ENCODE assay signal across 15 cellular contexts in the genomic region with DNA sequence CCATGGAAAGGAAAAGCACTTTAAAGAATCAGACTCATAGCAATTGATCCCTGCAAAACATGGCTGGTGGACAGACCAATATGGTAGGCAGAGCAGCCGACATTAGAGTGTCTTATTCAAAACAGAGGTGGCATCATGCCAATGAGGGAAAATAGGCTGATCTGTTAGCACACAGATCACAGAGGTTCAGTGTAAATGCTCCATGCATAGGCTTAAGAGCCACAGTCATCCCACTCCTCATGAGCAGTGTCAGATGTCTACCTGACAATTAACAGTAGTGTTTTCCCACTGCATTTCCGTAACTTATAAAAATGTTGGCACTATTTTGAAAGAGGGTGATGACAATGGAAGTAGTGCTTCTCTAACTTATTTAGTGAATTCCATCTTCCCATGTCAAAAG.
DNase-seq lines count a peak whose midpoint lies in the region; ATAC-seq and TF ChIP-seq lines count a peak whose summit lies in the region.
"Had no signal": no experiment of that assay in that cellular context is flagged by ENCODE, and none has a peak within 500 bp of the region (broad histone marks: within the 10 kb centered on the region; RNA-seq: fewer than 3 reads in every experiment).

No MANE protein-coding gene starts in this region.

- peaks cover 53% of the 10 kb centered on the region for H3K36me3 Mint-ChIP-seq in WTC11

- peak overlapping the region; percentile 46 for H3K27ac Mint-ChIP-seq in WTC11
- H3K27ac Mint-ChIP-seq: CD4-positive, CD25-positive, alpha-beta regulatory T cell; HFFc6 had no signal

- no peaks in the 10 kb centered on the region for H3K27me3 ChIP-seq in Karpas-422 (ENCODE audit: low read length)
- H3K27me3 ChIP-seq: BLaER1 treated with 17β-estradiol and CSF1 and Interleukin-3, amounts not matched to agents 10 nM and 100 nM had no signal

- no peaks in the 10 kb centered on the region for H3K9me2 ChIP-seq in Karpas-422 (replicated peaks; ENCODE audit: insufficient read depth, low read length)

- H3K4me3 Mint-ChIP-seq in WTC11: no peak overlapping the region
- H3K4me3 Mint-ChIP-seq: CD4-positive, CD25-positive, alpha-beta regulatory T cell; HFFc6 had no signal

- POLR2A ChIA-PET in WTC11 (lab: Charles Lee): no interaction called here

- DNase-seq in NCI-H345 (lab: John Stamatoyannopoulos, UW) (peak; percentile 16), NCI-H345 treated with DMSO at 0.1 percent for 48 hours (lab: John Stamatoyannopoulos, UW; ENCODE audit: unreplicated experiment) (no peak), COLO829 (ENCODE audit: low spot score) (peak; percentile 59), Karpas-422 (peak; percentile 15), WTC11 (ENCODE audit: low spot score) (no peak)
- DNase-seq in activated effector memory CD4-positive, alpha-beta T cell treated with Interleukin-2 at 50 U/mL for 16 hours: no peak
- DNase-seq: ACHN; CD4-positive, CD25-positive, alpha-beta regulatory T cell; DMS79; HCEC 1CT; HFFc6 had no signal

- CTCF ChIA-PET in WTC11 (lab: Charles Lee): no interaction called here

- no peaks in the 10 kb centered on the region for H3K79me2 ChIP-seq in Karpas-422 (ENCODE audit: low read length)

- H2AFZ ChIP-seq in Karpas-422 (ENCODE audit: low read length): no peak overlapping the region

- H3K4me1 ChIP-seq in Karpas-422 (ENCODE audit: low read length): no peaks in the 10 kb centered on the region
- H3K4me1 ChIP-seq: BLaER1 treated with 17β-estradiol and CSF1 and Interleukin-3, amounts not matched to agents 10 nM and 100 nM had no signal

- H3K4me2 ChIP-seq in Karpas-422 (ENCODE audit: low read depth, low read length, poor library complexity, severe bottlenecking): no peak overlapping the region
- H3K4me2 ChIP-seq: BLaER1 treated with 17β-estradiol and CSF1 and Interleukin-3, amounts not matched to agents 10 nM and 100 nM had no signal

- no peak overlapping the region for H3K4me3 ChIP-seq in Karpas-422 (ENCODE audit: low read length)
- H3K4me3 ChIP-seq: BLaER1 treated with 17β-estradiol and CSF1 and Interleukin-3, amounts not matched to agents 10 nM and 100 nM; K562 had no signal

- peaks cover 15% of the 10 kb centered on the region for H3K9me3 Mint-ChIP-seq in WTC11
- H3K9me3 Mint-ChIP-seq: HFFc6 had no signal

- no peaks in the 10 kb centered on the region for H3K27me3 Mint-ChIP-seq in WTC11 (ENCODE audit: low read depth)
- H3K27me3 Mint-ChIP-seq: CD4-positive, CD25-positive, alpha-beta regulatory T cell had no signal

- no peaks in the 10 kb centered on the region for H3K36me3 ChIP-seq in Karpas-422 (ENCODE audit: insufficient read depth, low read length)

- no peak overlapping the region for H3K9ac ChIP-seq in Karpas-422 (ENCODE audit: low read length)
- H3K9ac ChIP-seq: BLaER1 treated with 17β-estradiol and CSF1 and Interleukin-3, amounts not matched to agents 10 nM and 100 nM had no signal

- H4K20me1 ChIP-seq in Karpas-422 (ENCODE audit: insufficient read depth, low read depth, low read length): no peaks in the 10 kb centered on the region
- H4K20me1 ChIP-seq: BLaER1 treated with 17β-estradiol and CSF1 and Interleukin-3, amounts not matched to agents 10 nM and 100 nM had no signal

- H3K27ac ChIP-seq in Karpas-422 (ENCODE audit: low read length): no peak overlapping the region
- H3K27ac ChIP-seq: BLaER1 treated with 17β-estradiol and CSF1 and Interleukin-3, amounts not matched to agents 10 nM and 100 nM; HL-60 had no signal

- H3K9me3 ChIP-seq in Karpas-422 (ENCODE audit: low read length): no peaks in the 10 kb centered on the region

- ATAC-seq in WTC11 (no peak), HG02763 (IDR thresholded peaks at IDR 0.05; ENCODE audit: unreplicated experiment) (no peak)
- ATAC-seq: K562 had no signal

- peaks cover 35% of the 10 kb centered on the region for H3K4me1 Mint-ChIP-seq in WTC11

- TF ChIP-seq CTCF in WTC11 (IDR thresholded peaks at IDR 0.05): no peak

TF ChIP-seq in WTC11, 78 proteins besides CTCF, POLR2A, EP300 and RAD21:
- TF ChIP-seq, protein P1, sequence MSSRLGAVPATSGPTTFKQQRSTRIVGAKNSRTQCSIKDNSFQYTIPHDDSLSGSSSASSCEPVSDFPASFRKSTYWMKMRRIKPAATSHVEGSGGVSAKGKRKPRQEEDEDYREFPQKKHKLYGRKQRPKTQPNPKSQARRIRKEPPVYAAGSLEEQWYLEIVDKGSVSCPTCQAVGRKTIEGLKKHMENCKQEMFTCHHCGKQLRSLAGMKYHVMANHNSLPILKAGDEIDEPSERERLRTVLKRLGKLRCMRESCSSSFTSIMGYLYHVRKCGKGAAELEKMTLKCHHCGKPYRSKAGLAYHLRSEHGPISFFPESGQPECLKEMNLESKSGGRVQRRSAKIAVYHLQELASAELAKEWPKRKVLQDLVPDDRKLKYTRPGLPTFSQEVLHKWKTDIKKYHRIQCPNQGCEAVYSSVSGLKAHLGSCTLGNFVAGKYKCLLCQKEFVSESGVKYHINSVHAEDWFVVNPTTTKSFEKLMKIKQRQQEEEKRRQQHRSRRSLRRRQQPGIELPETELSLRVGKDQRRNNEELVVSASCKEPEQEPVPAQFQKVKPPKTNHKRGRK (CRISPR knock-in tag; IDR thresholded peaks at IDR 0.05; ENCODE audit: borderline replicate concordance): no peak
- no peak for TF ChIP-seq JAZF1 (CRISPR knock-in tag; IDR thresholded peaks at IDR 0.05)
- TF ChIP-seq, protein P2, sequence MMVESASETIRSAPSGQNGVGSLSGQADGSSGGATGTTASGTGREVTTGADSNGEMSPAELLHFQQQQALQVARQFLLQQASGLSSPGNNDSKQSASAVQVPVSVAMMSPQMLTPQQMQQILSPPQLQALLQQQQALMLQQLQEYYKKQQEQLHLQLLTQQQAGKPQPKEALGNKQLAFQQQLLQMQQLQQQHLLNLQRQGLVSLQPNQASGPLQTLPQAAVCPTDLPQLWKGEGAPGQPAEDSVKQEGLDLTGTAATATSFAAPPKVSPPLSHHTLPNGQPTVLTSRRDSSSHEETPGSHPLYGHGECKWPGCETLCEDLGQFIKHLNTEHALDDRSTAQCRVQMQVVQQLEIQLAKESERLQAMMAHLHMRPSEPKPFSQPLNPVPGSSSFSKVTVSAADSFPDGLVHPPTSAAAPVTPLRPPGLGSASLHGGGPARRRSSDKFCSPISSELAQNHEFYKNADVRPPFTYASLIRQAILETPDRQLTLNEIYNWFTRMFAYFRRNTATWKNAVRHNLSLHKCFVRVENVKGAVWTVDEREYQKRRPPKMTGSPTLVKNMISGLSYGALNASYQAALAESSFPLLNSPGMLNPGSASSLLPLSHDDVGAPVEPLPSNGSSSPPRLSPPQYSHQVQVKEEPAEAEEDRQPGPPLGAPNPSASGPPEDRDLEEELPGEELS (CRISPR knock-in tag; IDR thresholded peaks at IDR 0.05): no peak
- TF ChIP-seq, protein P3, sequence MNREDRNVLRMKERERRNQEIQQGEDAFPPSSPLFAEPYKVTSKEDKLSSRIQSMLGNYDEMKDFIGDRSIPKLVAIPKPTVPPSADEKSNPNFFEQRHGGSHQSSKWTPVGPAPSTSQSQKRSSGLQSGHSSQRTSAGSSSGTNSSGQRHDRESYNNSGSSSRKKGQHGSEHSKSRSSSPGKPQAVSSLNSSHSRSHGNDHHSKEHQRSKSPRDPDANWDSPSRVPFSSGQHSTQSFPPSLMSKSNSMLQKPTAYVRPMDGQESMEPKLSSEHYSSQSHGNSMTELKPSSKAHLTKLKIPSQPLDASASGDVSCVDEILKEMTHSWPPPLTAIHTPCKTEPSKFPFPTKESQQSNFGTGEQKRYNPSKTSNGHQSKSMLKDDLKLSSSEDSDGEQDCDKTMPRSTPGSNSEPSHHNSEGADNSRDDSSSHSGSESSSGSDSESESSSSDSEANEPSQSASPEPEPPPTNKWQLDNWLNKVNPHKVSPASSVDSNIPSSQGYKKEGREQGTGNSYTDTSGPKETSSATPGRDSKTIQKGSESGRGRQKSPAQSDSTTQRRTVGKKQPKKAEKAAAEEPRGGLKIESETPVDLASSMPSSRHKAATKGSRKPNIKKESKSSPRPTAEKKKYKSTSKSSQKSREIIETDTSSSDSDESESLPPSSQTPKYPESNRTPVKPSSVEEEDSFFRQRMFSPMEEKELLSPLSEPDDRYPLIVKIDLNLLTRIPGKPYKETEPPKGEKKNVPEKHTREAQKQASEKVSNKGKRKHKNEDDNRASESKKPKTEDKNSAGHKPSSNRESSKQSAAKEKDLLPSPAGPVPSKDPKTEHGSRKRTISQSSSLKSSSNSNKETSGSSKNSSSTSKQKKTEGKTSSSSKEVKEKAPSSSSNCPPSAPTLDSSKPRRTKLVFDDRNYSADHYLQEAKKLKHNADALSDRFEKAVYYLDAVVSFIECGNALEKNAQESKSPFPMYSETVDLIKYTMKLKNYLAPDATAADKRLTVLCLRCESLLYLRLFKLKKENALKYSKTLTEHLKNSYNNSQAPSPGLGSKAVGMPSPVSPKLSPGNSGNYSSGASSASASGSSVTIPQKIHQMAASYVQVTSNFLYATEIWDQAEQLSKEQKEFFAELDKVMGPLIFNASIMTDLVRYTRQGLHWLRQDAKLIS (CRISPR knock-in tag; IDR thresholded peaks at IDR 0.05; ENCODE audit: borderline replicate concordance): no peak
- TF ChIP-seq, protein P4, sequence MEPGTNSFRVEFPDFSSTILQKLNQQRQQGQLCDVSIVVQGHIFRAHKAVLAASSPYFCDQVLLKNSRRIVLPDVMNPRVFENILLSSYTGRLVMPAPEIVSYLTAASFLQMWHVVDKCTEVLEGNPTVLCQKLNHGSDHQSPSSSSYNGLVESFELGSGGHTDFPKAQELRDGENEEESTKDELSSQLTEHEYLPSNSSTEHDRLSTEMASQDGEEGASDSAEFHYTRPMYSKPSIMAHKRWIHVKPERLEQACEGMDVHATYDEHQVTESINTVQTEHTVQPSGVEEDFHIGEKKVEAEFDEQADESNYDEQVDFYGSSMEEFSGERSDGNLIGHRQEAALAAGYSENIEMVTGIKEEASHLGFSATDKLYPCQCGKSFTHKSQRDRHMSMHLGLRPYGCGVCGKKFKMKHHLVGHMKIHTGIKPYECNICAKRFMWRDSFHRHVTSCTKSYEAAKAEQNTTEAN (CRISPR knock-in tag; IDR thresholded peaks at IDR 0.05): no peak
- TF ChIP-seq ZBTB21 (CRISPR knock-in tag; IDR thresholded peaks at IDR 0.05; ENCODE audit: borderline replicate concordance): no peak
- TF ChIP-seq MYBL2 (CRISPR knock-in tag; IDR thresholded peaks at IDR 0.05): no peak
- TF ChIP-seq, protein P5, sequence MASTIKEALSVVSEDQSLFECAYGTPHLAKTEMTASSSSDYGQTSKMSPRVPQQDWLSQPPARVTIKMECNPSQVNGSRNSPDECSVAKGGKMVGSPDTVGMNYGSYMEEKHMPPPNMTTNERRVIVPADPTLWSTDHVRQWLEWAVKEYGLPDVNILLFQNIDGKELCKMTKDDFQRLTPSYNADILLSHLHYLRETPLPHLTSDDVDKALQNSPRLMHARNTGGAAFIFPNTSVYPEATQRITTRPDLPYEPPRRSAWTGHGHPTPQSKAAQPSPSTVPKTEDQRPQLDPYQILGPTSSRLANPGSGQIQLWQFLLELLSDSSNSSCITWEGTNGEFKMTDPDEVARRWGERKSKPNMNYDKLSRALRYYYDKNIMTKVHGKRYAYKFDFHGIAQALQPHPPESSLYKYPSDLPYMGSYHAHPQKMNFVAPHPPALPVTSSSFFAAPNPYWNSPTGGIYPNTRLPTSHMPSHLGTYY (CRISPR knock-in tag; IDR thresholded peaks at IDR 0.05): no peak

Comparison
In these comparisons a context has a peak if more than half of its experiments do, and no peak if none do; other contexts are left out.
1. DNase-seq: peak in NCI-H345 (single experiment), COLO829 (single experiment) and Karpas-422 (single experiment); none in NCI-H345 treated with DMSO at 0.1 percent for 48 hours (single experiment), WTC11 (single experiment) and activated effector memory CD4-positive, alpha-beta T cell treated with Interleukin-2 at 50 U/mL for 16 hours (single experiment).